1 cellular context compared by ENCODE assay signal in genomic region chr2:209624192-209624938, GRCh38.
TF ChIP-seq lines count a peak whose summit lies in the region.

No MANE protein-coding gene starts in this region.

TF ChIP-seq in HepG2, 621 proteins besides CTCF, POLR2A, EP300 and RAD21 (continued from another document):
- no peak for TF ChIP-seq HOXA7 (CRISPR knock-in tag; IDR thresholded peaks at IDR 0.05)
- no peak for TF ChIP-seq ZSCAN9 (CRISPR knock-in tag; IDR thresholded peaks at IDR 0.05; ENCODE audit: borderline replicate concordance)
- TF ChIP-seq ZNF891 (CRISPR knock-in tag; IDR thresholded peaks at IDR 0.05), result no peak
- TF ChIP-seq, protein P1, sequence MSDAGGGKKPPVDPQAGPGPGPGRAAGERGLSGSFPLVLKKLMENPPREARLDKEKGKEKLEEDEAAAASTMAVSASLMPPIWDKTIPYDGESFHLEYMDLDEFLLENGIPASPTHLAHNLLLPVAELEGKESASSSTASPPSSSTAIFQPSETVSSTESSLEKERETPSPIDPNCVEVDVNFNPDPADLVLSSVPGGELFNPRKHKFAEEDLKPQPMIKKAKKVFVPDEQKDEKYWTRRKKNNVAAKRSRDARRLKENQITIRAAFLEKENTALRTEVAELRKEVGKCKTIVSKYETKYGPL (CRISPR knock-in tag; IDR thresholded peaks at IDR 0.05), result no peak
- TF ChIP-seq, protein P2, sequence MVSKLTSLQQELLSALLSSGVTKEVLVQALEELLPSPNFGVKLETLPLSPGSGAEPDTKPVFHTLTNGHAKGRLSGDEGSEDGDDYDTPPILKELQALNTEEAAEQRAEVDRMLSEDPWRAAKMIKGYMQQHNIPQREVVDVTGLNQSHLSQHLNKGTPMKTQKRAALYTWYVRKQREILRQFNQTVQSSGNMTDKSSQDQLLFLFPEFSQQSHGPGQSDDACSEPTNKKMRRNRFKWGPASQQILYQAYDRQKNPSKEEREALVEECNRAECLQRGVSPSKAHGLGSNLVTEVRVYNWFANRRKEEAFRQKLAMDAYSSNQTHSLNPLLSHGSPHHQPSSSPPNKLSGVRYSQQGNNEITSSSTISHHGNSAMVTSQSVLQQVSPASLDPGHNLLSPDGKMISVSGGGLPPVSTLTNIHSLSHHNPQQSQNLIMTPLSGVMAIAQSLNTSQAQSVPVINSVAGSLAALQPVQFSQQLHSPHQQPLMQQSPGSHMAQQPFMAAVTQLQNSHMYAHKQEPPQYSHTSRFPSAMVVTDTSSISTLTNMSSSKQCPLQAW (CRISPR knock-in tag; IDR thresholded peaks at IDR 0.05), result no peak
- TF ChIP-seq, protein P3, sequence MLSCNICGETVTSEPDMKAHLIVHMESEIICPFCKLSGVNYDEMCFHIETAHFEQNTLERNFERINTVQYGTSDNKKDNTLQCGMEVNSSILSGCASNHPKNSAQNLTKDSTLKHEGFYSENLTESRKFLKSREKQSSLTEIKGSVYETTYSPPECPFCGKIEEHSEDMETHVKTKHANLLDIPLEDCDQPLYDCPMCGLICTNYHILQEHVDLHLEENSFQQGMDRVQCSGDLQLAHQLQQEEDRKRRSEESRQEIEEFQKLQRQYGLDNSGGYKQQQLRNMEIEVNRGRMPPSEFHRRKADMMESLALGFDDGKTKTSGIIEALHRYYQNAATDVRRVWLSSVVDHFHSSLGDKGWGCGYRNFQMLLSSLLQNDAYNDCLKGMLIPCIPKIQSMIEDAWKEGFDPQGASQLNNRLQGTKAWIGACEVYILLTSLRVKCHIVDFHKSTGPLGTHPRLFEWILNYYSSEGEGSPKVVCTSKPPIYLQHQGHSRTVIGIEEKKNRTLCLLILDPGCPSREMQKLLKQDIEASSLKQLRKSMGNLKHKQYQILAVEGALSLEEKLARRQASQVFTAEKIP (CRISPR knock-in tag; IDR thresholded peaks at IDR 0.05; ENCODE audit: borderline replicate concordance), result no peak
- TF ChIP-seq SIX1 (CRISPR knock-in tag; IDR thresholded peaks at IDR 0.05; ENCODE audit: borderline replicate concordance), result no peak
- no peak for TF ChIP-seq DNMT1 (CRISPR knock-in tag; IDR thresholded peaks at IDR 0.05)
- TF ChIP-seq NFYC (CRISPR knock-in tag; IDR thresholded peaks at IDR 0.05), result no peak
- no peak for TF ChIP-seq ZFP90 (CRISPR knock-in tag; IDR thresholded peaks at IDR 0.05; ENCODE audit: borderline replicate concordance)
- TF ChIP-seq YY1 (IDR thresholded peaks at IDR 0.05; ENCODE audit: insufficient read depth, insufficient replicate concordance, low read depth, low read length), result no peak
- TF ChIP-seq, protein P4, sequence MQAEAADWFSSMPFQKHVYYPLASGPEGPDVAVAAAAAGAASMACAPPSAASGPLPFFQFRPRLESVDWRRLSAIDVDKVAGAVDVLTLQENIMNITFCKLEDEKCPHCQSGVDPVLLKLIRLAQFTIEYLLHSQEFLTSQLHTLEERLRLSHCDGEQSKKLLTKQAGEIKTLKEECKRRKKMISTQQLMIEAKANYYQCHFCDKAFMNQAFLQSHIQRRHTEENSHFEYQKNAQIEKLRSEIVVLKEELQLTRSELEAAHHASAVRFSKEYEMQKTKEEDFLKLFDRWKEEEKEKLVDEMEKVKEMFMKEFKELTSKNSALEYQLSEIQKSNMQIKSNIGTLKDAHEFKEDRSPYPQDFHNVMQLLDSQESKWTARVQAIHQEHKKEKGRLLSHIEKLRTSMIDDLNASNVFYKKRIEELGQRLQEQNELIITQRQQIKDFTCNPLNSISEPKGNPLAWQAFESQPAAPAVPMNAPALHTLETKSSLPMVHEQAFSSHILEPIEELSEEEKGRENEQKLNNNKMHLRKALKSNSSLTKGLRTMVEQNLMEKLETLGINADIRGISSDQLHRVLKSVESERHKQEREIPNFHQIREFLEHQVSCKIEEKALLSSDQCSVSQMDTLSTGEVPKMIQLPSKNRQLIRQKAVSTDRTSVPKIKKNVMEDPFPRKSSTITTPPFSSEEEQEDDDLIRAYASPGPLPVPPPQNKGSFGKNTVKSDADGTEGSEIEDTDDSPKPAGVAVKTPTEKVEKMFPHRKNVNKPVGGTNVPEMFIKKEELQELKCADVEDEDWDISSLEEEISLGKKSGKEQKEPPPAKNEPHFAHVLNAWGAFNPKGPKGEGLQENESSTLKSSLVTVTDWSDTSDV (CRISPR knock-in tag; IDR thresholded peaks at IDR 0.05), result no peak
- TF ChIP-seq TBX2 (CRISPR knock-in tag; IDR thresholded peaks at IDR 0.05; ENCODE audit: borderline replicate concordance), result no peak
- TF ChIP-seq ZNF264 (CRISPR knock-in tag; IDR thresholded peaks at IDR 0.05), result no peak
- no peak for TF ChIP-seq ZNF552 (CRISPR knock-in tag; IDR thresholded peaks at IDR 0.05; ENCODE audit: borderline replicate concordance)
